ENCODE assay signal across 8 cellular contexts in genomic region chr21:33478858-33479678, GRCh38. TPM values are rescaled to one million over a fixed set of nuclear protein-coding genes. Genes with fewer than 3 reads are reported as not detected.
DNase-seq lines count a peak whose midpoint lies in the region; ATAC-seq and TF ChIP-seq lines count a peak whose summit lies in the region.

No MANE protein-coding gene starts in this region.

- TF ChIP-seq RAD21 in liver (IDR thresholded peaks at IDR 0.05), result no peak

- H3K9me3 ChIP-seq in liver (ENCODE audit: control insufficient read depth in 4 of 4, low read length in 3 of 4), result no peaks in the 10 kb centered on the region

- intact Hi-C loops in activated CD4-positive, alpha-beta T cell treated with anti-CD3 and anti-CD28 coated beads for 36 hours (cut with DNase I, micrococcal nuclease), result loop anchor here (1.0 to 5.0 kb wide), 6 partner anchors 44 to 1087 kb away; partner anchors contain the start of genes GART (in 2 of the 2), SON (in 1 of the 2), SYNJ1 (in 1 of the 2) and URB1 (in 1 of the 2)
- intact Hi-C loops in dendritic cell treated with granulocyte-macrophage colony-stimulating factor and Interleukin-4, amounts not matched to agents 40 ng/mL and 50 ng/mL, for 4 days (cut with micrococcal nuclease), result no loop called here

- peak overlapping the region; percentile 83 for H3K4me3 Mint-ChIP-seq in activated CD4-positive, alpha-beta T cell treated with anti-CD3 and anti-CD28 coated beads for 36 hours
- H3K4me3 Mint-ChIP-seq in dendritic cell treated with granulocyte-macrophage colony-stimulating factor and Interleukin-4, amounts not matched to agents 40 ng/mL and 50 ng/mL, for 4 days, result peak overlapping the region; percentile 86

- TF ChIP-seq CTCF in GM12865 (IDR thresholded peaks at IDR 0.05; ENCODE audit: insufficient read depth, low read depth, low read length, missing control alignments), result peak; percentile 23
- TF ChIP-seq CTCF in liver (IDR thresholded peaks at IDR 0.05; ENCODE audit: low read depth, low read length, missing input control), result no peak

- peak overlapping the region; percentile 72 for H3K4me3 ChIP-seq in GM12865 (ENCODE audit: low read depth, low read length)
- peak overlapping the region; percentile 88 for H3K4me3 ChIP-seq in H7 (ENCODE audit: insufficient read depth, low read depth, low read length)
- H3K4me3 ChIP-seq in liver (ENCODE audit: low read depth in 1 of 3, low read length in 3 of 3), result peak overlapping the region; percentile 41 to 96 (median 91)

- H3K27me3 Mint-ChIP-seq in activated CD4-positive, alpha-beta T cell treated with anti-CD3 and anti-CD28 coated beads for 36 hours, result no peaks in the 10 kb centered on the region
- no peaks in the 10 kb centered on the region for H3K27me3 Mint-ChIP-seq in dendritic cell treated with granulocyte-macrophage colony-stimulating factor and Interleukin-4, amounts not matched to agents 40 ng/mL and 50 ng/mL, for 4 days

- CTCF ChIA-PET in activated CD4-positive, alpha-beta T cell treated with anti-CD3 and anti-CD28 coated beads for 36 hours (lab: Charles Lee), result interaction anchor here (0.7 to 2.9 kb wide), 6 partner anchors 12 to 128 kb away, joined by 3 to 17 read pairs (median 4); partner anchors contain the start of genes DNAJC28 and DONSON

- peak; percentile 67 for DNase-seq in GM12865 (ENCODE audit: low read depth)
- DNase-seq in H7, result peak; percentile 79
- DNase-seq in M059J (ENCODE audit: low read depth), result peak; percentile 59
- peak; percentile 64 for DNase-seq in activated CD4-positive, alpha-beta T cell treated with anti-CD3 and anti-CD28 coated beads for 36 hours
- DNase-seq in stimulated activated CD4-positive, alpha-beta T cell treated with anti-CD3 and anti-CD28 coated beads, TNF-alpha, amount 100 ng/mL, for 4 hours (ENCODE audit: low read depth in 3 of 3), result peak; percentile 9 to 22 (median 10)
- no peak for DNase-seq in NCI-H187 (lab: John Stamatoyannopoulos, UW)

- H3K4me1 ChIP-seq in liver (ENCODE audit: control insufficient read depth in 4 of 4, insufficient read depth in 4 of 4, low read length in 3 of 4), result peaks cover 2 to 13% (median 7%) of the 10 kb centered on the region in 4 donors

- H3K27me3 ChIP-seq in H7 (ENCODE audit: control insufficient read depth, insufficient read depth, low read length) (peaks cover 12% of the 10 kb centered on the region; the same call in 1 of the 2 replicates), liver (ENCODE audit: control insufficient read depth in 4 of 4, insufficient read depth in 4 of 4, low read length in 3 of 4) (no peaks in the 10 kb centered on the region)

- H3K9me3 Mint-ChIP-seq in activated CD4-positive, alpha-beta T cell treated with anti-CD3 and anti-CD28 coated beads for 36 hours (ENCODE audit: low read depth), result no peaks in the 10 kb centered on the region
- no peaks in the 10 kb centered on the region for H3K9me3 Mint-ChIP-seq in dendritic cell treated with granulocyte-macrophage colony-stimulating factor and Interleukin-4, amounts not matched to agents 40 ng/mL and 50 ng/mL, for 4 days

- whole genome bisulfite sequencing in liver, result under 1% methylated on average over 69 of the region's 69 CpGs

- POLR2A ChIA-PET in activated CD4-positive, alpha-beta T cell treated with anti-CD3 and anti-CD28 coated beads for 36 hours (lab: Charles Lee), result interaction anchor here (0.6 to 2.6 kb wide), 8 partner anchors 12 to 708 kb away, joined by 3 to 43 read pairs (median 6); partner anchors contain the start of genes DNAJC28, DONSON, IFNAR1 and PAXBP1

- peak overlapping the region; percentile 93 to 96 for H3K27ac ChIP-seq in liver (ENCODE audit: low read depth in 1 of 2, low read length in 2 of 2)

- peaks cover 2% of the 10 kb centered on the region for H3K36me3 Mint-ChIP-seq in activated CD4-positive, alpha-beta T cell treated with anti-CD3 and anti-CD28 coated beads for 36 hours (ENCODE audit: low read depth)
- H3K36me3 Mint-ChIP-seq in dendritic cell treated with granulocyte-macrophage colony-stimulating factor and Interleukin-4, amounts not matched to agents 40 ng/mL and 50 ng/mL, for 4 days (ENCODE audit: low read depth), result peaks cover 16% of the 10 kb centered on the region

- ATAC-seq in activated CD4-positive, alpha-beta T cell treated with anti-CD3 and anti-CD28 coated beads for 36 hours, result peak; percentile 4

- peak overlapping the region; percentile 58 to 97 for H3K9ac ChIP-seq in liver (ENCODE audit: low read depth in 1 of 2, low read length in 2 of 2)

- H3K27ac Mint-ChIP-seq in activated CD4-positive, alpha-beta T cell treated with anti-CD3 and anti-CD28 coated beads for 36 hours, result peak overlapping the region; percentile 88
- H3K27ac Mint-ChIP-seq in dendritic cell treated with granulocyte-macrophage colony-stimulating factor and Interleukin-4, amounts not matched to agents 40 ng/mL and 50 ng/mL, for 4 days, result peak overlapping the region; percentile 98

- H3K36me3 ChIP-seq in H7 (replicated peaks; ENCODE audit: control insufficient read depth, insufficient read depth, low read length), result no peaks in the 10 kb centered on the region
- H3K36me3 ChIP-seq in liver (ENCODE audit: control insufficient read depth in 4 of 4, insufficient read depth in 3 of 4, low read depth in 1 of 4, low read length in 3 of 4), result no peaks in the 10 kb centered on the region

- peaks cover 17% of the 10 kb centered on the region for H3K4me1 Mint-ChIP-seq in activated CD4-positive, alpha-beta T cell treated with anti-CD3 and anti-CD28 coated beads for 36 hours
- H3K4me1 Mint-ChIP-seq in dendritic cell treated with granulocyte-macrophage colony-stimulating factor and Interleukin-4, amounts not matched to agents 40 ng/mL and 50 ng/mL, for 4 days (ENCODE audit: low read depth), result peaks cover 24% of the 10 kb centered on the region

TF ChIP-seq in liver, 16 proteins besides CTCF, POLR2A, EP300 and RAD21:
- no peak for TF ChIP-seq TAF1 (conservative IDR thresholded peaks at IDR 0.05)
- TF ChIP-seq RXRA (IDR thresholded peaks at IDR 0.05), result no peak
- TF ChIP-seq GABPA (IDR thresholded peaks at IDR 0.05 in 1 of 2, conservative IDR thresholded peaks at IDR 0.05 in 1 of 2), result no peak
- TF ChIP-seq FOXA2 (IDR thresholded peaks at IDR 0.05), result no peak

RNA-seq across cellular contexts. Expression of gene TMEM50B, which starts 0.7 kb away (rescaled TPM):
- 8.5 and 13.0 TPM in 2 replicates for total RNA-seq in H7 (2014; rRNA removed; shearing (Covaris generic))
- 57.2 and 58.6 TPM in 2 replicates for total RNA-seq in M059J (2014; rRNA removed; shearing (Covaris generic))
- 10 to 100 TPM; 13.6 to 15.2 TPM for total RNA-seq in activated CD4-positive, alpha-beta T cell treated with anti-CD3 and anti-CD28 coated beads for 36 hours
- total RNA-seq in liver, result 10 to 100 TPM; 28.1 to 31.8 TPM
- 10 to 100 TPM; 11.8 to 31.8 TPM for polyA plus RNA-seq in liver

RNA-seq across cellular contexts. Expression of gene DNAJC28, which starts 12.4 kb away (rescaled TPM):
- total RNA-seq in H7 (2014; rRNA removed; shearing (Covaris generic)), result 1.0 and 1.4 TPM in 2 replicates
- total RNA-seq in M059J (2014; rRNA removed; shearing (Covaris generic)), result 1.9 TPM in 2 replicates
- under 1 TPM; 0.37 to 0.43 TPM for total RNA-seq in activated CD4-positive, alpha-beta T cell treated with anti-CD3 and anti-CD28 coated beads for 36 hours
- total RNA-seq in liver, result 1 to 10 TPM; 2.6 to 3.2 TPM
- 1 to 10 TPM in 1 of 2 donors, under 1 TPM in 1; 0.83 to 2.9 TPM for polyA plus RNA-seq in liver

Comparison
In these comparisons a context has a peak if more than half of its experiments do, and no peak if none do; other contexts are left out.
1. DNase-seq: peak in GM12865 (single experiment), H7 (single experiment), M059J (single experiment), activated CD4-positive, alpha-beta T cell treated with anti-CD3 and anti-CD28 coated beads for 36 hours (single experiment) and stimulated activated CD4-positive, alpha-beta T cell treated with anti-CD3 and anti-CD28 coated beads, TNF-alpha, amount 100 ng/mL, for 4 hours (3 of 3); none in NCI-H187 (0 of 2).
2. Peak in every context shown above with its lines, with median percentiles within 50 percentile points of each other: H3K4me3 ChIP-seq.